8 cellular contexts compared by ENCODE assay signal in the genomic region with DNA sequence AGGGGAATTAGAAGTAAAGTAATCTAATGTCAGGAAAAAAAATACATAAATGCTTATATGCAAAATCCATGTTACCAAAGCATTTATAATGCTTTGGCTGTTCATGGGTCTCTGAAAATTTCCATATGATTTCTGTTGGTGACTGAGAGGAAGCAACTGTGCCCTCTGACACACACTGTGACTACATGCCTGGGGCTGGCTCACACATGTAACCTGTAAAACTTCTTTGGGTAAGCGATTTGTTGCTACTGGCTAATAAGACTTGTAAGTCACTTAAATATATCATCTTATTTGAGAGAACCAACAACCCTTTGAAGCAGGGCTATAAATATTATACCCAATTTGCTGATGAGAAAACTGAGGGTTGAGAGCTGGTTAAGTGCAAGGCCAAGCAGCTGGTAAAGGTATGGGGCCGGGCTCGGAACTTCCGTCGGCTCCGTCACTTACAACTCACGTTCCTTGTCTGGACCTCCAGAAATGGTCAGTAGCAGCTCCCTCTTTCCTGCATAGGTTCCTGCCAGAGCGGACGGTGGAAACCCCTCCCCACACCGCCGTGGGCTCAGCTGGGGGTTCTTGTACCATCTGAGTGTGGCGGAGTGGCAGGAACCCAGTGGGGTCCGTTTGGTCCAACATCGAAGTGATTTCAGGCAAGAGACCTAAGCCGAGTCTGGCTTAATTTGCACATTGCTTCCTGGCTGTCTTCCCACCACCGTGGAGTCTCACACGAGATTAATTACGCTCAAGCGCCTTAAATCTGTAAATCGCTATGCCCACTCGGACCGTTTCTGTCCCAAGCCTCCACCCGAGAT. TPM values are rescaled to one million over a fixed set of nuclear protein-coding genes. Genes with fewer than 3 reads are reported as not detected.
A peak's percentile ranks its signal among the peaks of the same experiment; 100 is the strongest.
DNase-seq lines count a peak whose midpoint lies in the region; ATAC-seq, FAIRE-seq and TF ChIP-seq lines count a peak whose summit lies in the region.

No MANE protein-coding gene starts in this region.

- TF ChIP-seq CTCF in endothelial cell (IDR thresholded peaks at IDR 0.05; ENCODE audit: unreplicated experiment), result no peak
- no peak for TF ChIP-seq CTCF in neural cell (IDR thresholded peaks at IDR 0.05; ENCODE audit: poor library complexity, severe bottlenecking)

- H3K9me3 Mint-ChIP-seq in activated T-cell treated with anti-CD3 and anti-CD28 coated beads, Interleukin-2, amount 50 U/mL, for 72 hours, result no peaks in the 10 kb centered on the region
- no peaks in the 10 kb centered on the region for H3K9me3 Mint-ChIP-seq in endothelial cell (ENCODE audit: unreplicated experiment)

- H3K36me3 ChIP-seq in neural cell (ENCODE audit: insufficient read depth, low read length), result no peaks in the 10 kb centered on the region

- no peak for DNase-seq in activated T-cell treated with anti-CD3 and anti-CD28 coated beads, Interleukin-2, amount 50 U/mL, for 72 hours
- DNase-seq in activated T-cell treated with anti-CD3 and anti-CD28 coated beads, Interleukin-2, amount 50 U/mL, for 48 hours, result no peak
- peak; percentile 16 for DNase-seq in RCC 7860 (ENCODE audit: low spot score)
- peak; percentile 51 for DNase-seq in endothelial cell (ENCODE audit: low spot score)
- no peak for DNase-seq in Kasumi-1 (lab: John Stamatoyannopoulos, UW)
- DNase-seq in cerebellar cortex (ENCODE audit: low spot score), result no peak
- no peak for DNase-seq in NCI-H1436 (lab: John Stamatoyannopoulos, UW)

- H3K4me1 Mint-ChIP-seq in activated T-cell treated with anti-CD3 and anti-CD28 coated beads, Interleukin-2, amount 50 U/mL, for 72 hours (ENCODE audit: low read depth), result peaks cover 50% of the 10 kb centered on the region
- H3K4me1 Mint-ChIP-seq in endothelial cell (ENCODE audit: unreplicated experiment), result peaks cover 28% of the 10 kb centered on the region

- no peaks in the 10 kb centered on the region for H4K20me1 ChIP-seq in neural cell (ENCODE audit: insufficient read depth)

- no peak for FAIRE-seq in RCC 7860 (lab: Jason Lieb, UNC)

- H3K9me2 ChIP-seq in neural cell (ENCODE audit: insufficient read depth, low read length), result no peaks in the 10 kb centered on the region

- H3K27me3 Mint-ChIP-seq in activated T-cell treated with anti-CD3 and anti-CD28 coated beads, Interleukin-2, amount 50 U/mL, for 72 hours (ENCODE audit: low read depth), result no peaks in the 10 kb centered on the region
- peaks cover 3% of the 10 kb centered on the region for H3K27me3 Mint-ChIP-seq in endothelial cell (ENCODE audit: unreplicated experiment)

- no peak for TF ChIP-seq RAD21 in neural cell (conservative IDR thresholded peaks at IDR 0.05)

- H3K27me3 ChIP-seq in neural cell (ENCODE audit: insufficient read depth, low read depth, low read length), result no peaks in the 10 kb centered on the region

- peak overlapping the region; percentile 18 for H3K4me2 ChIP-seq in neural cell (ENCODE audit: low read length)

- H2AFZ ChIP-seq in neural cell (ENCODE audit: low read depth, low read length), result peak overlapping the region; percentile 63

- peaks cover 13% of the 10 kb centered on the region for H3K79me2 ChIP-seq in neural cell (replicated peaks; ENCODE audit: insufficient read depth, low read length)

- no peak for TF ChIP-seq EP300 in neural cell (conservative IDR thresholded peaks at IDR 0.05; ENCODE audit: poor library complexity, severe bottlenecking)

- H3K4me3 ChIP-seq in neural cell (ENCODE audit: low read length), result peak overlapping the region; percentile 95

- H3F3A ChIP-seq in neural cell (ENCODE audit: insufficient read depth, low read length, poor library complexity, severe bottlenecking), result no peaks in the 10 kb centered on the region

- peak overlapping the region; percentile 99 for H3K4me3 Mint-ChIP-seq in activated T-cell treated with anti-CD3 and anti-CD28 coated beads, Interleukin-2, amount 50 U/mL, for 72 hours
- peak overlapping the region; percentile 98 for H3K4me3 Mint-ChIP-seq in endothelial cell (ENCODE audit: unreplicated experiment)

- no peak for ATAC-seq in activated T-cell treated with anti-CD3 and anti-CD28 coated beads, Interleukin-2, amount 50 U/mL, for 72 hours (replicated peaks in 1 of 2)

- peak overlapping the region; percentile 40 for H3K27ac ChIP-seq in neural cell (ENCODE audit: low read length)

- peaks cover 8 to 14% of the 10 kb centered on the region in 2 donors for H3K36me3 Mint-ChIP-seq in activated T-cell treated with anti-CD3 and anti-CD28 coated beads, Interleukin-2, amount 50 U/mL, for 72 hours (ENCODE audit: insufficient read depth in 2 of 2)
- H3K36me3 Mint-ChIP-seq in endothelial cell (ENCODE audit: low read depth, unreplicated experiment), result peaks cover 21% of the 10 kb centered on the region

- H3K9ac ChIP-seq in neural cell (ENCODE audit: low read length), result peak overlapping the region; percentile 76

- H3K27ac Mint-ChIP-seq in activated T-cell treated with anti-CD3 and anti-CD28 coated beads, Interleukin-2, amount 50 U/mL, for 72 hours, result peak overlapping the region; percentile 97
- H3K27ac Mint-ChIP-seq in endothelial cell (ENCODE audit: unreplicated experiment), result peak overlapping the region; percentile 90

- no peaks in the 10 kb centered on the region for H3K9me3 ChIP-seq in neural cell (ENCODE audit: low read length)

TF ChIP-seq in neural cell, 6 proteins besides CTCF, POLR2A, EP300 and RAD21:
- no peak for TF ChIP-seq REST (IDR thresholded peaks at IDR 0.05; ENCODE audit: borderline replicate concordance)
- TF ChIP-seq TAF1 (IDR thresholded peaks at IDR 0.05; ENCODE audit: low read depth), result no peak
- TF ChIP-seq EZH2 (IDR thresholded peaks at IDR 0.05; ENCODE audit: borderline replicate concordance, insufficient read depth, low read length, poor library complexity, severe bottlenecking), result no peak
- TF ChIP-seq SMC3 (conservative IDR thresholded peaks at IDR 0.05; ENCODE audit: poor library complexity), result no peak
- no peak for TF ChIP-seq MXI1 (conservative IDR thresholded peaks at IDR 0.05; ENCODE audit: poor library complexity, severe bottlenecking)
- TF ChIP-seq POLR2AphosphoS5 (IDR thresholded peaks at IDR 0.05), result no peak

RNA-seq across cellular contexts. Expression of gene DFFA, which starts 0.7 kb away (rescaled TPM):
- 10 to 100 TPM; 26.4 to 27.1 TPM for total RNA-seq in activated T-cell treated with anti-CD3 and anti-CD28 coated beads, Interleukin-2, amount 50 U/mL, for 72 hours
- 77.1 TPM for total RNA-seq in endothelial cell (ENCODE audit: unreplicated experiment)
- polyA plus RNA-seq in neural cell, result 32.2 and 32.7 TPM in 2 replicates
- 34.5 and 39.0 TPM in 2 replicates for polyA minus RNA-seq in neural cell

RNA-seq across cellular contexts. Expression of gene PEX14, which starts 3.1 kb away (rescaled TPM):
- 10 to 100 TPM; 25.7 to 30.2 TPM for total RNA-seq in activated T-cell treated with anti-CD3 and anti-CD28 coated beads, Interleukin-2, amount 50 U/mL, for 72 hours
- total RNA-seq in endothelial cell (ENCODE audit: unreplicated experiment), result 20.9 TPM
- polyA plus RNA-seq in neural cell, result 13.5 and 18.3 TPM in 2 replicates
- polyA minus RNA-seq in neural cell, result 11.7 and 13.4 TPM in 2 replicates

RNA-seq across cellular contexts. Expression of gene CORT, which starts 21.8 kb away (rescaled TPM):
- total RNA-seq in activated T-cell treated with anti-CD3 and anti-CD28 coated beads, Interleukin-2, amount 50 U/mL, for 72 hours, result under 1 TPM in 1 of 2 donors, not detected in 1; 0.69 TPM
- total RNA-seq in endothelial cell (ENCODE audit: unreplicated experiment), result 0.77 TPM
- polyA plus RNA-seq in neural cell, result 0.46 and 0.81 TPM in 2 replicates
- polyA minus RNA-seq in neural cell, result 0.97 and 1.5 TPM in 2 replicates

RNA-seq across cellular contexts. Expression of gene CENPS, which starts 41.4 kb away (rescaled TPM):
- total RNA-seq in activated T-cell treated with anti-CD3 and anti-CD28 coated beads, Interleukin-2, amount 50 U/mL, for 72 hours, result 10 to 100 TPM; 15.7 to 16.8 TPM
- 9.8 TPM for total RNA-seq in endothelial cell (ENCODE audit: unreplicated experiment)
- 16.5 and 27.8 TPM in 2 replicates for polyA plus RNA-seq in neural cell
- polyA minus RNA-seq in neural cell, result 17.1 and 21.2 TPM in 2 replicates

Comparison
In these comparisons a context has a peak if more than half of its experiments do, and no peak if none do; other contexts are left out.
1. DNase-seq: peak in RCC 7860 (single experiment) and endothelial cell (single experiment); none in activated T-cell treated with anti-CD3 and anti-CD28 coated beads, Interleukin-2, amount 50 U/mL, for 72 hours (0 of 2), activated T-cell treated with anti-CD3 and anti-CD28 coated beads, Interleukin-2, amount 50 U/mL, for 48 hours (0 of 2), Kasumi-1 (0 of 2), cerebellar cortex (single experiment) and NCI-H1436 (single experiment).